Comparison of ENCODE assay signal across 13 cellular contexts in genomic region chr10:101311440-101312067, GRCh38. TPM values are rescaled to one million over a fixed set of nuclear protein-coding genes. Genes with fewer than 3 reads are reported as not detected.
DNase-seq lines count a peak whose midpoint lies in the region; ATAC-seq and TF ChIP-seq lines count a peak whose summit lies in the region.
"Had no signal": no experiment of that assay in that cellular context is flagged by ENCODE, and none has a peak within 500 bp of the region (broad histone marks: within the 10 kb centered on the region; RNA-seq: fewer than 3 reads in every experiment).

No MANE protein-coding gene starts in this region.

- intact Hi-C loops in prostate gland (cut with DNase I) = no loop called here

- TF ChIP-seq POLR2A in prostate gland (IDR thresholded peaks at IDR 0.05) = no peak

- H3K36me3 ChIP-seq in prostate gland = no peaks in the 10 kb centered on the region

- H3K9me3 Mint-ChIP-seq in stimulated activated memory B cell treated with anti-CD40 and anti-IgM and Interleukin-4, amounts not matched to agents 10 μg/mL and 1 μg/mL and 100 μg/mL, for 72 hours = no peaks in the 10 kb centered on the region
- H3K9me3 Mint-ChIP-seq: neural crest cell had no signal

- no peak overlapping the region for H3K27ac Mint-ChIP-seq in stimulated activated memory B cell treated with anti-CD40 and anti-IgM and Interleukin-4, amounts not matched to agents 10 μg/mL and 1 μg/mL and 100 μg/mL, for 72 hours

- H3K27ac ChIP-seq in coronary artery (no peak overlapping the region), prostate gland (no peak overlapping the region)
- H3K27ac ChIP-seq: 22Rv1, epithelial cell of prostate had no signal

- peaks cover 3% of the 10 kb centered on the region for H3K4me1 ChIP-seq in prostate gland (replicated peaks)

- H3K9me3 ChIP-seq in prostate gland = no peaks in the 10 kb centered on the region

- no peak for TF ChIP-seq CTCF in coronary artery (IDR thresholded peaks at IDR 0.05)
- TF ChIP-seq CTCF in prostate gland (IDR thresholded peaks at IDR 0.05) = no peak

- DNase-seq in DMS53 (lab: John Stamatoyannopoulos, UW) (peak; percentile 22), DMS53 treated with DMSO at 0.1 percent for 48 hours (lab: John Stamatoyannopoulos, UW; ENCODE audit: unreplicated experiment) (no peak), coronary artery (ENCODE audit: low spot score) (no peak), left lobe of liver (ENCODE audit: low spot score) (no peak), prostate gland (ENCODE audit: low spot score) (no peak), OCI-M1 (lab: John Stamatoyannopoulos, UW) (no peak)
- DNase-seq: Karpas-422; stimulated activated CD4-positive, alpha-beta T cell treated with anti-CD3 and anti-CD28 coated beads, Interleukin-4, amount 100 ng/mL, for 1 hour had no signal

- ATAC-seq in left lobe of liver (peak; percentile 44), GM19035 (IDR thresholded peaks at IDR 0.05; ENCODE audit: unreplicated experiment) (no peak)
- ATAC-seq in stimulated activated memory B cell treated with anti-CD40 and anti-IgM and Interleukin-4, amounts not matched to agents 10 μg/mL and 1 μg/mL and 100 μg/mL, for 72 hours = no peak

- no peaks in the 10 kb centered on the region for H3K36me3 Mint-ChIP-seq in stimulated activated memory B cell treated with anti-CD40 and anti-IgM and Interleukin-4, amounts not matched to agents 10 μg/mL and 1 μg/mL and 100 μg/mL, for 72 hours

- H3K27me3 ChIP-seq in prostate gland (replicated peaks; ENCODE audit: insufficient read depth) = no peaks in the 10 kb centered on the region

- H3K4me1 Mint-ChIP-seq in stimulated activated memory B cell treated with anti-CD40 and anti-IgM and Interleukin-4, amounts not matched to agents 10 μg/mL and 1 μg/mL and 100 μg/mL, for 72 hours = peaks cover 10% of the 10 kb centered on the region
- H3K4me1 Mint-ChIP-seq: neural crest cell had no signal

- peak overlapping the region; percentile 75 for H3K4me3 Mint-ChIP-seq in stimulated activated memory B cell treated with anti-CD40 and anti-IgM and Interleukin-4, amounts not matched to agents 10 μg/mL and 1 μg/mL and 100 μg/mL, for 72 hours
- H3K4me3 Mint-ChIP-seq: neural crest cell had no signal

- H3K4me3 ChIP-seq in coronary artery (peak overlapping the region; percentile 43), prostate gland (no peak overlapping the region)

- whole genome bisulfite sequencing in prostate gland = 26% methylated on average over 11 of the region's 11 CpGs

- peaks cover 85% of the 10 kb centered on the region for H3K27me3 Mint-ChIP-seq in stimulated activated memory B cell treated with anti-CD40 and anti-IgM and Interleukin-4, amounts not matched to agents 10 μg/mL and 1 μg/mL and 100 μg/mL, for 72 hours

RNA-seq across cellular contexts. Expression of gene BTRC, which starts 42.4 kb away (rescaled TPM):
- total RNA-seq in left lobe of liver (7.1 TPM), prostate gland (10 to 100 TPM; 16.0 to 25.4 TPM)
